ENCODE assay signal across 21 cellular contexts in genomic region chr4:77014256-77014655, GRCh38.
A peak's percentile ranks its signal among the peaks of the same experiment; 100 is the strongest.
DNase-seq lines count a peak whose midpoint lies in the region; ATAC-seq and TF ChIP-seq lines count a peak whose summit lies in the region.
"Had no signal": no experiment of that assay in that cellular context is flagged by ENCODE, and none has a peak within 500 bp of the region (broad histone marks: within the 10 kb centered on the region; RNA-seq: fewer than 3 reads in every experiment).

No MANE protein-coding gene starts in this region.

- no peak overlapping the region for H3K4me3 Mint-ChIP-seq in activated T-helper 17 cell treated with anti-CD3 and anti-CD28 coated beads, Interleukin-2, amount 50 U/mL, for 72 hours
- peak overlapping the region in 7 of 10 donors; percentile 4 to 53 (median 24) for H3K4me3 Mint-ChIP-seq in naive thymus-derived CD8-positive, alpha-beta T cell
- H3K4me3 Mint-ChIP-seq: IgD-negative memory B cell, neural crest cell had no signal

- H4K20me1 ChIP-seq in IMR-90 (ENCODE audit: insufficient read depth, low read length), result peaks cover 9% of the 10 kb centered on the region; the same call in 1 of the 2 replicates
- H4K20me1 ChIP-seq: BLaER1 had no signal

- no peak overlapping the region for H3K4me2 ChIP-seq in IMR-90 (ENCODE audit: low read depth, low read length)
- H3K4me2 ChIP-seq: BLaER1, smooth muscle cell had no signal

- H2AK9ac ChIP-seq in IMR-90 (replicated peaks; ENCODE audit: low read depth, low read length, poor library complexity), result no peak overlapping the region

- no peak overlapping the region for H3K4ac ChIP-seq in IMR-90 (ENCODE audit: low read depth, low read length)

- H3K9me3 Mint-ChIP-seq in activated T-helper 17 cell treated with anti-CD3 and anti-CD28 coated beads, Interleukin-2, amount 50 U/mL, for 72 hours, result no peaks in the 10 kb centered on the region
- H3K9me3 Mint-ChIP-seq in naive thymus-derived CD8-positive, alpha-beta T cell, result no peaks in the 10 kb centered on the region
- H3K9me3 Mint-ChIP-seq: IgD-negative memory B cell, neural crest cell had no signal

- no peak overlapping the region for H3K27ac ChIP-seq in IMR-90 (ENCODE audit: insufficient read depth, low read length)
- H3K27ac ChIP-seq: BLaER1 had no signal

- no peak overlapping the region for H2AFZ ChIP-seq in IMR-90 (replicated peaks; ENCODE audit: low read length, poor library complexity)

- TF ChIP-seq CTCF in IMR-90 (conservative IDR thresholded peaks at IDR 0.05; ENCODE audit: low read depth, low read length) (no peak), GM13976 (IDR thresholded peaks at IDR 0.05; ENCODE audit: borderline replicate concordance, control extremely low read depth, extremely low read depth, insufficient read depth, missing control alignments) (no peak)

- WGBS in IMR-90 (ENCODE audit: extremely low coverage in 2 of 2, insufficient read length in 1 of 2), 2 experiments, result no CpG with 5 or more reads among the region's 1 CpG

- peaks cover 14% of the 10 kb centered on the region for H3K4me1 Mint-ChIP-seq in activated T-helper 17 cell treated with anti-CD3 and anti-CD28 coated beads, Interleukin-2, amount 50 U/mL, for 72 hours
- H3K4me1 Mint-ChIP-seq in naive thymus-derived CD8-positive, alpha-beta T cell, result peaks cover 26 to 55% (median 48%) of the 10 kb centered on the region in 4 donors

- H3K27me3 Mint-ChIP-seq in activated T-helper 17 cell treated with anti-CD3 and anti-CD28 coated beads, Interleukin-2, amount 50 U/mL, for 72 hours, result no peaks in the 10 kb centered on the region
- H3K27me3 Mint-ChIP-seq in naive thymus-derived CD8-positive, alpha-beta T cell, result no peaks in the 10 kb centered on the region
- H3K27me3 Mint-ChIP-seq: IgD-negative memory B cell had no signal

- no peak overlapping the region for H3K18ac ChIP-seq in IMR-90 (ENCODE audit: low read depth, low read length)

- H3K9me3 ChIP-seq in IMR-90 (ENCODE audit: control insufficient read depth, insufficient read depth, low read length), result no peaks in the 10 kb centered on the region
- H3K9me3 ChIP-seq: BLaER1 had no signal

- H2BK120ac ChIP-seq in IMR-90 (ENCODE audit: low read depth, low read length), result no peak overlapping the region

- in situ Hi-C loops in IMR-90 (cut with MboI; ENCODE audit: low sequenced_read_pairs), result no loop called here
- in situ Hi-C loops in GM13976 (cut with MboI; ENCODE audit: low sequenced_read_pairs, unreplicated experiment), result no loop called here

- no peak overlapping the region for H4K5ac ChIP-seq in IMR-90 (ENCODE audit: low read depth, low read length)

- H2BK20ac ChIP-seq in IMR-90 (ENCODE audit: low read depth, low read length), result no peak overlapping the region

- H3K27me3 ChIP-seq in IMR-90 (ENCODE audit: control insufficient read depth, insufficient read depth, low read length), result no peaks in the 10 kb centered on the region
- H3K27me3 ChIP-seq: BLaER1 had no signal

- peak; percentile 10 for DNase-seq in SKM-1 treated with dmso at 0.1 percent for 144 hours (lab: John Stamatoyannopoulos, UW; ENCODE audit: unreplicated experiment)
- no peak for DNase-seq in SKM-1 (lab: John Stamatoyannopoulos, UW; ENCODE audit: unreplicated experiment)
- DNase-seq in IMR-90, result no peak
- no peak for DNase-seq in naive thymus-derived CD8-positive, alpha-beta T cell
- no peak for DNase-seq in GM13976 (ENCODE audit: low spot score)
- DNase-seq in mesenteric fat pad (ENCODE audit: low spot score), result no peak
- DNase-seq in AG08396 (ENCODE audit: low spot score), result no peak
- DNase-seq: 8988T; activated gamma-delta T cell; DMS153; HCEC 1CT; hippocampal formation; islet precursor cell; NCI-H2029 treated with DMSO at 0.1 percent for 48 hours; NCI-H526; stimulated activated CD4-positive, alpha-beta T cell treated with anti-CD3 and anti-CD28 coated beads, Interleukin-4, amount 100 ng/mL, for 4 hours had no signal

- peaks cover 39% of the 10 kb centered on the region for H3K36me3 ChIP-seq in IMR-90 (ENCODE audit: control insufficient read depth, insufficient read depth, low read length)

- dilution Hi-C loops in IMR-90 (cut with HindIII; ENCODE audit: low sequenced_read_pairs, unreplicated experiment), result no loop called here

- no peak overlapping the region for H2AK5ac ChIP-seq in IMR-90 (ENCODE audit: low read depth, low read length)

- H4K8ac ChIP-seq in IMR-90 (ENCODE audit: low read depth in 2 of 2, low read length in 2 of 2), result no peak overlapping the region

- H2BK15ac ChIP-seq in IMR-90 (ENCODE audit: low read depth, low read length), result no peak overlapping the region

- BruUV-seq in IMR-90 (replicated peaks; lab: Mats Ljungman, UMichigan), result no TSS peak

- H3K4me3 ChIP-seq in IMR-90 (ENCODE audit: insufficient read depth, low read depth, low read length), result no peak overlapping the region
- H3K4me3 ChIP-seq: BLaER1, smooth muscle cell had no signal

- H3K9ac ChIP-seq in IMR-90 (ENCODE audit: low read depth, low read length), result no peak overlapping the region
- H3K9ac ChIP-seq: BLaER1 had no signal

- no peak for TF ChIP-seq RAD21 in IMR-90 (IDR thresholded peaks at IDR 0.05; ENCODE audit: low read length)

- intact Hi-C loops in IMR-90 (cut with micrococcal nuclease), result no loop called here

- no peak overlapping the region for H4K91ac ChIP-seq in IMR-90 (ENCODE audit: insufficient read depth, low read depth, low read length)

- H3K4me1 ChIP-seq in IMR-90 (ENCODE audit: control insufficient read depth, insufficient read depth, low read length), result peaks cover 14% of the 10 kb centered on the region
- H3K4me1 ChIP-seq: BLaER1 had no signal

- H3K27ac Mint-ChIP-seq in activated T-helper 17 cell treated with anti-CD3 and anti-CD28 coated beads, Interleukin-2, amount 50 U/mL, for 72 hours, result no peak overlapping the region
- H3K27ac Mint-ChIP-seq in naive thymus-derived CD8-positive, alpha-beta T cell, result peak overlapping the region in 8 of 10 donors; percentile 7 to 81 (median 50)
- H3K27ac Mint-ChIP-seq: IgD-negative memory B cell had no signal

- TF ChIP-seq POLR2A in IMR-90 (IDR thresholded peaks at IDR 0.05; ENCODE audit: low read depth, low read length), result no peak

- peak overlapping the region; percentile 35 for H2BK5ac ChIP-seq in IMR-90 (ENCODE audit: low read depth, low read length, poor library complexity, severe bottlenecking)

- ATAC-seq in IMR-90 (ENCODE audit: low read depth), result no peak
- peak; percentile 44 for ATAC-seq in activated T-helper 17 cell treated with anti-CD3 and anti-CD28 coated beads, Interleukin-2, amount 50 U/mL, for 72 hours (replicated peaks)
- peak; percentile 25 to 36 for ATAC-seq in naive thymus-derived CD8-positive, alpha-beta T cell

- H3K36me3 Mint-ChIP-seq in activated T-helper 17 cell treated with anti-CD3 and anti-CD28 coated beads, Interleukin-2, amount 50 U/mL, for 72 hours (ENCODE audit: low read depth), result peaks cover 33% of the 10 kb centered on the region
- H3K36me3 Mint-ChIP-seq in naive thymus-derived CD8-positive, alpha-beta T cell, result peaks cover 0 to 22% (median 15%) of the 10 kb centered on the region in 3 donors

- CTCF ChIA-PET in IMR-90 (lab: Yijun Ruan, JAX), result no interaction called here

- no peak overlapping the region for H3K56ac ChIP-seq in IMR-90 (ENCODE audit: extremely low read depth, insufficient read depth, low read length)

- H3K79me1 ChIP-seq in IMR-90 (ENCODE audit: low read depth in 1 of 2, low read length in 2 of 2), result peaks cover 36 to 65% of the 10 kb centered on the region in 2 experiments

- POLR2A ChIA-PET in IMR-90 (lab: Charles Lee; ENCODE audit: unreplicated experiment), result no interaction called here
- POLR2A ChIA-PET in naive thymus-derived CD8-positive, alpha-beta T cell (lab: Charles Lee), result no interaction called here

- no peak overlapping the region for H3K14ac ChIP-seq in IMR-90 (replicated peaks; ENCODE audit: low read depth, low read length)

- peaks cover 25% of the 10 kb centered on the region for H3K9me1 ChIP-seq in IMR-90 (ENCODE audit: insufficient read depth, low read length)

- no peak overlapping the region for H3K23ac ChIP-seq in IMR-90 (ENCODE audit: low read depth, low read length)

TF ChIP-seq in IMR-90, 13 proteins besides CTCF, POLR2A, EP300 and RAD21:
- TF ChIP-seq SMC3 (IDR thresholded peaks at IDR 0.05; ENCODE audit: low read depth, low read length), result no peak
- TF ChIP-seq MAFK (IDR thresholded peaks at IDR 0.05; ENCODE audit: low read depth, low read length), result no peak
- TF ChIP-seq RCOR1 (IDR thresholded peaks at IDR 0.05; ENCODE audit: insufficient replicate concordance, low read length), result no peak
- TF ChIP-seq MAZ (IDR thresholded peaks at IDR 0.05; ENCODE audit: borderline replicate concordance, low read depth, low read length), result no peak
- no peak for TF ChIP-seq MXI1 (IDR thresholded peaks at IDR 0.05; ENCODE audit: borderline replicate concordance, low read depth, low read length)
- TF ChIP-seq, protein P1, sequence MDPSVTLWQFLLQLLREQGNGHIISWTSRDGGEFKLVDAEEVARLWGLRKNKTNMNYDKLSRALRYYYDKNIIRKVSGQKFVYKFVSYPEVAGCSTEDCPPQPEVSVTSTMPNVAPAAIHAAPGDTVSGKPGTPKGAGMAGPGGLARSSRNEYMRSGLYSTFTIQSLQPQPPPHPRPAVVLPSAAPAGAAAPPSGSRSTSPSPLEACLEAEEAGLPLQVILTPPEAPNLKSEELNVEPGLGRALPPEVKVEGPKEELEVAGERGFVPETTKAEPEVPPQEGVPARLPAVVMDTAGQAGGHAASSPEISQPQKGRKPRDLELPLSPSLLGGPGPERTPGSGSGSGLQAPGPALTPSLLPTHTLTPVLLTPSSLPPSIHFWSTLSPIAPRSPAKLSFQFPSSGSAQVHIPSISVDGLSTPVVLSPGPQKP (IDR thresholded peaks at IDR 0.05; ENCODE audit: borderline replicate concordance, low read depth, low read length), result no peak
- TF ChIP-seq CHD1 (IDR thresholded peaks at IDR 0.05; ENCODE audit: low read depth, low read length), result no peak
- no peak for TF ChIP-seq BHLHE40 (IDR thresholded peaks at IDR 0.05; ENCODE audit: low read depth, low read length)
- no peak for TF ChIP-seq FOS (IDR thresholded peaks at IDR 0.05; ENCODE audit: low read depth, low read length)
- TF ChIP-seq, protein P2, sequence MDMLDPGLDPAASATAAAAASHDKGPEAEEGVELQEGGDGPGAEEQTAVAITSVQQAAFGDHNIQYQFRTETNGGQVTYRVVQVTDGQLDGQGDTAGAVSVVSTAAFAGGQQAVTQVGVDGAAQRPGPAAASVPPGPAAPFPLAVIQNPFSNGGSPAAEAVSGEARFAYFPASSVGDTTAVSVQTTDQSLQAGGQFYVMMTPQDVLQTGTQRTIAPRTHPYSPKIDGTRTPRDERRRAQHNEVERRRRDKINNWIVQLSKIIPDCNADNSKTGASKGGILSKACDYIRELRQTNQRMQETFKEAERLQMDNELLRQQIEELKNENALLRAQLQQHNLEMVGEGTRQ (IDR thresholded peaks at IDR 0.05; ENCODE audit: low read depth, low read length), result no peak
- TF ChIP-seq RFX5 (IDR thresholded peaks at IDR 0.05; ENCODE audit: low read depth, low read length), result no peak
- no peak for TF ChIP-seq CEBPB (IDR thresholded peaks at IDR 0.05; ENCODE audit: low read depth, low read length)
- no peak for TF ChIP-seq NFE2L2 (IDR thresholded peaks at IDR 0.05; ENCODE audit: low read depth, low read length)
